Comparison of ENCODE assay signal across 8 cellular contexts in genomic region chr13:50910483-50910805, GRCh38. TPM values are rescaled to one million over a fixed set of nuclear protein-coding genes. Genes with fewer than 3 reads are reported as not detected.
DNase-seq lines count a peak whose midpoint lies in the region; ATAC-seq and TF ChIP-seq lines count a peak whose summit lies in the region.

No MANE protein-coding gene starts in this region.

- H3K27ac Mint-ChIP-seq in naive B cell: peak overlapping the region; percentile 94 to 97 (median 96)

- H3K4me1 Mint-ChIP-seq in naive B cell: peaks cover 41 to 59% (median 43%) of the 10 kb centered on the region in 3 donors

- 0 to 1% methylated on average over 2 to 9 of the region's 13 CpGs for WGBS in esophagus squamous epithelium, 2 donors

- H3K9me3 ChIP-seq in HUES48 (ENCODE audit: control insufficient read depth, insufficient read depth, low read length) (no peaks in the 10 kb centered on the region), esophagus squamous epithelium (no peaks in the 10 kb centered on the region)

- TF ChIP-seq POLR2A in esophagus squamous epithelium (IDR thresholded peaks at IDR 0.05): peak in 1 of 4 donors; percentile 11

- H3K4me1 ChIP-seq in HUES48 (ENCODE audit: control insufficient read depth, insufficient read depth, low read length) (peaks cover 43% of the 10 kb centered on the region), esophagus squamous epithelium (peaks cover 13 to 54% (median 16%) of the 10 kb centered on the region in 3 donors)

- ATAC-seq in naive B cell (ENCODE audit: low read depth in 2 of 2) (no peak), HG03442 (IDR thresholded peaks at IDR 0.05; ENCODE audit: unreplicated experiment) (no peak)

- intact Hi-C loops in esophagus squamous epithelium (cut with DNase I): loop anchor here (5.0 to 10.0 kb wide), 2 partner anchors 826 to 933 kb away; no protein-coding TSS in a partner anchor

- H3K36me3 ChIP-seq in HUES48 (ENCODE audit: control insufficient read depth, insufficient read depth, low read length) (no peaks in the 10 kb centered on the region), esophagus squamous epithelium (no peaks in the 10 kb centered on the region)

- H3K4me3 Mint-ChIP-seq in naive B cell: peak overlapping the region; percentile 92 to 97 (median 95)

- no peaks in the 10 kb centered on the region for H3K27me3 ChIP-seq in HUES48 (ENCODE audit: control insufficient read depth, insufficient read depth, low read length)
- no peaks in the 10 kb centered on the region for H3K27me3 ChIP-seq in esophagus squamous epithelium

- peak overlapping the region; percentile 92 for H3K9ac ChIP-seq in HUES48 (ENCODE audit: low read depth, low read length)

- H3K27ac ChIP-seq in HUES48 (ENCODE audit: low read depth, low read length) (peak overlapping the region; percentile 89), esophagus squamous epithelium (peak overlapping the region; percentile 88 to 95 (median 92))

- no peak for TF ChIP-seq CTCF in esophagus squamous epithelium (IDR thresholded peaks at IDR 0.05)

- no peaks in the 10 kb centered on the region for H3K9me3 Mint-ChIP-seq in naive B cell

- H3K4me3 ChIP-seq in HUES48 (ENCODE audit: low read depth, low read length) (peak overlapping the region; percentile 83), esophagus squamous epithelium (peak overlapping the region; percentile 80 to 92 (median 86))

- DNase-seq in SIG-M5 treated with dmso at 0.1 percent for 504 hours (lab: John Stamatoyannopoulos, UW; ENCODE audit: unreplicated experiment) (peak; percentile 58), SIG-M5 (lab: John Stamatoyannopoulos, UW) (no peak), SW480 (ENCODE audit: low spot score) (peak; percentile 80), esophagus squamous epithelium (lab: John Stamatoyannopoulos, UW) (no peak), naive B cell (no peak)
- DNase-seq in stimulated activated CD4-positive, alpha-beta T cell treated with anti-CD3 and anti-CD28 coated beads, Interleukin-2, amount 100 ng/mL, for 48 hours: no peak

- no peaks in the 10 kb centered on the region for H3K27me3 Mint-ChIP-seq in naive B cell

- H3K36me3 Mint-ChIP-seq in naive B cell: no peaks in the 10 kb centered on the region

RNA-seq across cellular contexts. Expression of gene RNASEH2B, which starts 0.9 kb away (rescaled TPM):
- 10 to 100 TPM; 11.1 to 45.0 (median 31.8) TPM for total RNA-seq in esophagus squamous epithelium
- polyA plus RNA-seq in naive B cell (ENCODE audit: low read depth in 6 of 6): 100 to 1,000 TPM; 169 to 257 (median 216) TPM

Comparison
In these comparisons a context has a peak if more than half of its experiments do, and no peak if none do; other contexts are left out.
1. DNase-seq: peak in SIG-M5 treated with dmso at 0.1 percent for 504 hours (single experiment) and SW480 (single experiment); none in SIG-M5 (single experiment), esophagus squamous epithelium (single experiment), naive B cell (single experiment) and stimulated activated CD4-positive, alpha-beta T cell treated with anti-CD3 and anti-CD28 coated beads, Interleukin-2, amount 100 ng/mL, for 48 hours (0 of 2).